Comparison of ENCODE assay signal across 1 cellular context in the genomic region with DNA sequence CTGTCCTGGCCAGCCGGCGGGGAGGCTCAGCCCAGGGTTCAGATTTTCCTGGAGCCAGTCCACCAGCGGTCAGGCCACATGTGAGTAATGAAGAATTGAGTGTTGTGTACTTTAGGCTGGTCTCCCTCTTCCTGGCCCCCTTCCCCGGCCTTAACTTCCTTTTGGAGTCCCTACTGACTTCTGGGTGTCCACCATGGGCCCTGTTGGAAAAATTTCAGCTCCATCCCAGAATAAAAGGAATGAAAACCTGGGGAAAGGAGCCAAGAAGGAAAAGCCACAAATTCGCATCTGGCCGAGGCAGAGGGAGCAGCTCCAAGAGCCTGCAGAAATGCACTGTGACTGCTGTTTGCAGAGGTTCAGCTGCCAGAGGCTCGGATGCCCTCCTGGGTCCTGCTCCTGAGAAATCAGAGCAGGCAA.
TF ChIP-seq lines count a peak whose summit lies in the region.

No MANE protein-coding gene starts in this region.

TF ChIP-seq in H1, 55 proteins besides CTCF, POLR2A, EP300 and RAD21:
- no peak for TF ChIP-seq SRF (IDR thresholded peaks at IDR 0.05; ENCODE audit: low read depth, low read length)
- no peak for TF ChIP-seq POU5F1 (IDR thresholded peaks at IDR 0.05; ENCODE audit: low read depth, low read length)
- TF ChIP-seq BACH1 (IDR thresholded peaks at IDR 0.05; ENCODE audit: low read length) = no peak
- no peak for TF ChIP-seq CHD7 (IDR thresholded peaks at IDR 0.05; ENCODE audit: insufficient replicate concordance, low read length)
- TF ChIP-seq HDAC6 (IDR thresholded peaks at IDR 0.05; ENCODE audit: low read depth, low read length) = no peak
